Comparison of ENCODE assay signal across 9 cellular contexts in genomic region chr2:208101716-208102631, GRCh38. TPM values are rescaled to one million over a fixed set of nuclear protein-coding genes. Genes with fewer than 3 reads are reported as not detected.
DNase-seq lines count a peak whose midpoint lies in the region; ATAC-seq, FAIRE-seq and TF ChIP-seq lines count a peak whose summit lies in the region.
"Had no signal": no experiment of that assay in that cellular context is flagged by ENCODE, and none has a peak within 500 bp of the region (broad histone marks: within the 10 kb centered on the region; RNA-seq: fewer than 3 reads in every experiment).

No MANE protein-coding gene starts in this region.

- WGBS in adrenal gland, 4 donors, result 39 to 46% (median 45%) methylated on average over 10 of the region's 10 CpGs
- WGBS in right lobe of liver (ENCODE audit: insufficient coverage, low coverage, low lambda C conversion rate, missing lambda C conversion rate), result 18% methylated on average over 7 of the region's 10 CpGs

- TF ChIP-seq CTCF in adrenal gland (IDR thresholded peaks at IDR 0.05) (peak in 4 of 6 experiments; percentile 17 to 48 (median 40)), right lobe of liver (IDR thresholded peaks at IDR 0.05) (peak; percentile 37 to 53 (median 43))

- DNase-seq in DMS53 (lab: John Stamatoyannopoulos, UW) (peak; percentile 71), adrenal gland (peak in 1 of 7 donors; percentile 23), right lobe of liver (no peak), GM19239 (ENCODE audit: insufficient read length, low spot score) (no peak), NCI-H446 treated with DMSO at 0.1 percent for 48 hours (lab: John Stamatoyannopoulos, UW) (no peak), NK-92 (lab: John Stamatoyannopoulos, UW; ENCODE audit: unreplicated experiment) (no peak)

- H3K4me3 ChIP-seq in adrenal gland (no peak overlapping the region), right lobe of liver (no peak overlapping the region)

- H3K36me3 ChIP-seq in KOPT-K1 (ENCODE audit: insufficient read depth, low read length), result no peaks in the 10 kb centered on the region
- no peaks in the 10 kb centered on the region for H3K36me3 ChIP-seq in adrenal gland (replicated peaks in 1 of 2)
- H3K36me3 ChIP-seq in right lobe of liver, result no peaks in the 10 kb centered on the region

- intact Hi-C loops in adrenal gland (cut with DNase I), result no loop called here
- intact Hi-C loops in right lobe of liver (cut with DNase I), result no loop called here

- H3K9me3 ChIP-seq in KOPT-K1 (ENCODE audit: insufficient read depth, low read length, poor library complexity, severe bottlenecking) (no peaks in the 10 kb centered on the region), adrenal gland (replicated peaks in 1 of 3) (no peaks in the 10 kb centered on the region), right lobe of liver (no peaks in the 10 kb centered on the region)

- ATAC-seq in right lobe of liver (peak; percentile 55 to 84 (median 74)), HG02642 (IDR thresholded peaks at IDR 0.05; ENCODE audit: poor library complexity, unreplicated experiment) (no peak)

- FAIRE-seq in GM19239 (lab: Jason Lieb, UNC), result no peak

- H3K4me1 ChIP-seq in adrenal gland (replicated peaks in 1 of 2) (no peaks in the 10 kb centered on the region), right lobe of liver (no peaks in the 10 kb centered on the region)

- H3K27ac ChIP-seq in KOPT-K1 (ENCODE audit: low read depth, low read length, poor library complexity, severe bottlenecking) (peak overlapping the region; percentile 74), adrenal gland (no peak overlapping the region), right lobe of liver (no peak overlapping the region)

- H3K27me3 ChIP-seq in adrenal gland, result no peaks in the 10 kb centered on the region
- no peaks in the 10 kb centered on the region for H3K27me3 ChIP-seq in right lobe of liver

- TF ChIP-seq POLR2A in adrenal gland (IDR thresholded peaks at IDR 0.05) (no peak), right lobe of liver (IDR thresholded peaks at IDR 0.05) (no peak)

RNA-seq across cellular contexts. Expression of gene CRYGD, which starts 22.4 kb away (rescaled TPM):
- not detected for total RNA-seq in adrenal gland
- not detected for polyA plus RNA-seq in adrenal gland
- total RNA-seq in right lobe of liver, result not detected
- polyA plus RNA-seq: adipose tissue had no signal

RNA-seq across cellular contexts. Expression of gene CRYGC, which starts 27.7 kb away (rescaled TPM):
- total RNA-seq in adrenal gland (not detected), right lobe of liver (not detected)
- not detected for polyA plus RNA-seq in adrenal gland
- polyA plus RNA-seq: adipose tissue had no signal

RNA-seq across cellular contexts. Expression of gene CRYGB, which starts 44.0 kb away (rescaled TPM):
- not detected for total RNA-seq in adrenal gland
- not detected for polyA plus RNA-seq in adrenal gland
- not detected for total RNA-seq in right lobe of liver
- polyA plus RNA-seq: adipose tissue had no signal
